1 cellular context compared by ENCODE assay signal in genomic region chr12:109863961-109864712, GRCh38.
TF ChIP-seq lines count a peak whose summit lies in the region.

No MANE protein-coding gene starts in this region.

TF ChIP-seq in HepG2, 621 proteins besides CTCF, POLR2A, EP300 and RAD21 (continued from another document):
- TF ChIP-seq ZNF3 (CRISPR knock-in tag; IDR thresholded peaks at IDR 0.05) (peak; percentile 93), ZSCAN29 (CRISPR knock-in tag; conservative IDR thresholded peaks at IDR 0.05) (peak; percentile 89; the same call in 1 of the 2 replicates), FOXJ3 (CRISPR knock-in tag; IDR thresholded peaks at IDR 0.05; ENCODE audit: borderline replicate concordance) (peak; percentile 59; the same call in 1 of the 2 replicates), ZNF276 (CRISPR knock-in tag; IDR thresholded peaks at IDR 0.05; ENCODE audit: low read depth) (peak; percentile 36; the same call in 1 of the 2 replicates), THRA (CRISPR knock-in tag; IDR thresholded peaks at IDR 0.05; ENCODE audit: borderline replicate concordance) (peak; percentile 81), ZNF431 (CRISPR knock-in tag; IDR thresholded peaks at IDR 0.05; ENCODE audit: borderline replicate concordance, low read depth) (0 out of 2 replicates have a peak, but pooled peaks have one; percentile 43), ZNF781 (CRISPR knock-in tag; IDR thresholded peaks at IDR 0.05; ENCODE audit: borderline replicate concordance, not compliant biosample characterization) (peak; percentile 59), ZBTB34 (CRISPR knock-in tag; IDR thresholded peaks at IDR 0.05) (peak; percentile 100), ZMYM4 (CRISPR knock-in tag; IDR thresholded peaks at IDR 0.05) (peak; percentile 80), SRF (IDR thresholded peaks at IDR 0.05; ENCODE audit: low read depth, low read length) (peak; percentile 88), ZBTB4 (CRISPR knock-in tag; IDR thresholded peaks at IDR 0.05; ENCODE audit: borderline replicate concordance) (0 out of 2 replicates have a peak, but pooled peaks have one; percentile 43), ZNF263 (CRISPR knock-in tag; IDR thresholded peaks at IDR 0.05) (peak; percentile 63; the same call in 1 of the 2 replicates), MEIS1 (CRISPR knock-in tag; IDR thresholded peaks at IDR 0.05; ENCODE audit: borderline replicate concordance) (peak; percentile 67; the same call in 1 of the 2 replicates), NCOA5 (CRISPR knock-in tag; IDR thresholded peaks at IDR 0.05) (no peak), FOXA3 (CRISPR knock-in tag; IDR thresholded peaks at IDR 0.05) (peak; percentile 95), MYC (CRISPR knock-in tag; IDR thresholded peaks at IDR 0.05; ENCODE audit: borderline replicate concordance) (peak; percentile 50; the same call in 1 of the 2 replicates), IRF2 (CRISPR knock-in tag; IDR thresholded peaks at IDR 0.05) (peak; percentile 70; the same call in 1 of the 2 replicates), ZNF580 (CRISPR knock-in tag; IDR thresholded peaks at IDR 0.05; ENCODE audit: borderline replicate concordance, low read depth) (peak; percentile 78; the same call in 1 of the 2 replicates), GZF1 (CRISPR knock-in tag; IDR thresholded peaks at IDR 0.05) (peak; percentile 81; the same call in 1 of the 2 replicates), ZNF879 (CRISPR knock-in tag; IDR thresholded peaks at IDR 0.05) (no peak), ZNF761 (CRISPR knock-in tag; conservative IDR thresholded peaks at IDR 0.05) (0 out of 2 replicates have a peak, but pooled peaks have one; percentile 28), ZNF691 (CRISPR knock-in tag; IDR thresholded peaks at IDR 0.05; ENCODE audit: borderline replicate concordance, low read depth) (peak; percentile 23; the same call in 1 of the 2 replicates), SRSF1 (optimal IDR thresholded peaks at IDR 0.05; ENCODE audit: low read depth, low read length) (no peak), FOXP4 (CRISPR knock-in tag; IDR thresholded peaks at IDR 0.05) (peak; percentile 86), PLSCR1 (CRISPR knock-in tag; IDR thresholded peaks at IDR 0.05; ENCODE audit: borderline replicate concordance) (no peak), IKZF4 (CRISPR knock-in tag; IDR thresholded peaks at IDR 0.05; ENCODE audit: borderline replicate concordance, low read depth, not compliant biosample characterization) (peak; percentile 60), ZBTB39 (CRISPR knock-in tag; IDR thresholded peaks at IDR 0.05) (no peak), TBX2 (CRISPR knock-in tag; IDR thresholded peaks at IDR 0.05; ENCODE audit: borderline replicate concordance) (peak; percentile 88; the same call in 1 of the 2 replicates), ZNF709 (CRISPR knock-in tag; IDR thresholded peaks at IDR 0.05) (0 out of 2 replicates have a peak, but pooled peaks have one; percentile 58), ZBTB38 (CRISPR knock-in tag; IDR thresholded peaks at IDR 0.05) (0 out of 2 replicates have a peak, but pooled peaks have one; percentile 11), NKX3-1 (CRISPR knock-in tag; IDR thresholded peaks at IDR 0.05) (no peak), KDM4B (CRISPR knock-in tag; IDR thresholded peaks at IDR 0.05) (peak; percentile 70; the same call in 1 of the 2 replicates), RFXAP (CRISPR knock-in tag; IDR thresholded peaks at IDR 0.05; ENCODE audit: borderline replicate concordance) (0 out of 2 replicates have a peak, but pooled peaks have one; percentile 47), ETV5 (CRISPR knock-in tag; IDR thresholded peaks at IDR 0.05; ENCODE audit: borderline replicate concordance) (peak; percentile 99), ZNF83 (CRISPR knock-in tag; IDR thresholded peaks at IDR 0.05; ENCODE audit: borderline replicate concordance) (0 out of 2 replicates have a peak, but pooled peaks have one; percentile 21)
